In the genomic region with DNA sequence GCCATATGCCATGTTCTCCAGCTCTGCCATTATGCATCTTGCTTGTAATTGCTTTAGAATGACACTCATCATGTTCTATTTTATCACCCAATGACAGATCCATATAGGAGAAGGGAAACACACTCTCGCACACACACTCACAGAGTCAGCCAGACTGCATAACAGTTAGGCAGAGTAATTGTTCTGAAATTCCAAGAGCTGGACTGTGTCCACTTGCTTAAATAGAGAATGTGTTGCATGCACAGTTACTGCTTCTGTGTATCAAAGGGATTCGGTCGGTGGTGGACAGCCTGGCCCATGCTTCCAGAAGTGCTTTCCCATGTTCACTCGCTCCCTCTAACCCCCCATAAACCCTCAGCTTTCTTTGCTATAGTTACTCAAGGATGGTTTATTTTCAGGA, we compare ENCODE assay signal across 24 cellular contexts. TPM values are rescaled to one million over a fixed set of nuclear protein-coding genes. Genes with fewer than 3 reads are reported as not detected.
"Had no signal": no experiment of that assay in that cellular context is flagged by ENCODE, and none has a peak within 500 bp of the region (broad histone marks: within the 10 kb centered on the region; RNA-seq: fewer than 3 reads in every experiment).

No MANE protein-coding gene starts in this region.

- H3K4me3 ChIP-seq: adrenal gland, ascending aorta, breast epithelium, coronary artery, esophagus squamous epithelium, left lung, prostate gland, suprapubic skin, tibial nerve had no signal

- H3K4me3 Mint-ChIP-seq: activated CD4-positive, alpha-beta T cell treated with anti-CD3 and anti-CD28 coated beads, Interleukin-2, amount 10 ng/mL, durations not matched to agents 7 days and 5 days; activated naive CD8-positive, alpha-beta T cell; mesothelial cell of epicardium; natural killer cell; stimulated activated naive CD8-positive, alpha-beta T cell treated with anti-CD3 and anti-CD28 coated beads, Interleukin-15, amount 100 ng/mL, for 72 hours had no signal

- H3K9me3 ChIP-seq: adrenal gland, ascending aorta, breast epithelium, esophagus squamous epithelium, left lung, prostate gland, suprapubic skin, tibial nerve had no signal

- H3K27me3 ChIP-seq: adrenal gland, ascending aorta, breast epithelium, suprapubic skin, tibial nerve had no signal

- H3K4me1 ChIP-seq: adrenal gland, breast epithelium, prostate gland, tibial nerve had no signal

- H3K9me3 Mint-ChIP-seq: activated CD4-positive, alpha-beta T cell treated with anti-CD3 and anti-CD28 coated beads, Interleukin-2, amount 10 ng/mL, durations not matched to agents 7 days and 5 days; activated T-helper 2 cell treated with anti-CD3 and anti-CD28 coated beads, Interferon-gamma antibody, Interleukin-2, Interleukin-4, amounts not matched to agents 10 μg/mL and 5 μg/mL and 100 μg/mL, durations not matched to agents 14 hours and 24 hours and 36 hours; mesothelial cell of epicardium; natural killer cell; stimulated activated naive CD8-positive, alpha-beta T cell treated with anti-CD3 and anti-CD28 coated beads, Interleukin-15, amount 100 ng/mL, for 72 hours had no signal

- DNase-seq: activated CD4-positive, alpha-beta T cell treated with anti-CD3 and anti-CD28 coated beads, Interleukin-2, amount 10 ng/mL, durations not matched to agents 7 days and 5 days; activated CD4-positive, CD25-positive, alpha-beta regulatory T cell treated with anti-CD3 and anti-CD28 coated beads, Interleukin-2, amount 50 U/mL, for 72 hours; activated naive CD4-positive, alpha-beta T cell; activated T-cell treated with anti-CD3 and anti-CD28 coated beads, Interleukin-2, amount 50 U/mL, for 1 hour; adrenal gland; cerebellar nuclear complex; esophagus squamous epithelium; left lung; mammary epithelial cell; natural killer cell; right cardiac atrium; stimulated activated CD4-positive, alpha-beta T cell treated with anti-CD3 and anti-CD28 coated beads, Interleukin-12 subunit alpha, Interleukin-12 subunit beta, amount 100 ng/mL, for 4 hours; stimulated activated naive CD8-positive, alpha-beta T cell treated with anti-CD3 and anti-CD28 coated beads, Interleukin-15, amount 100 ng/mL, for 72 hours had no signal

- H3K27ac Mint-ChIP-seq: activated CD4-positive, alpha-beta T cell treated with anti-CD3 and anti-CD28 coated beads, Interleukin-2, amount 10 ng/mL, durations not matched to agents 7 days and 5 days; activated naive CD8-positive, alpha-beta T cell; activated T-helper 2 cell treated with anti-CD3 and anti-CD28 coated beads, Interferon-gamma antibody, Interleukin-2, Interleukin-4, amounts not matched to agents 10 μg/mL and 5 μg/mL and 100 μg/mL, durations not matched to agents 14 hours and 24 hours and 36 hours; mesothelial cell of epicardium; natural killer cell had no signal

- H3K36me3 ChIP-seq: adrenal gland, ascending aorta, breast epithelium, esophagus squamous epithelium, left lung, prostate gland, suprapubic skin, tibial nerve had no signal

- H3K4me1 Mint-ChIP-seq: activated CD4-positive, alpha-beta T cell treated with anti-CD3 and anti-CD28 coated beads, Interleukin-2, amount 10 ng/mL, durations not matched to agents 7 days and 5 days; mesothelial cell of epicardium; natural killer cell; stimulated activated naive CD8-positive, alpha-beta T cell treated with anti-CD3 and anti-CD28 coated beads, Interleukin-15, amount 100 ng/mL, for 72 hours had no signal

- ATAC-seq: left lung; natural killer cell; stimulated activated naive CD8-positive, alpha-beta T cell treated with anti-CD3 and anti-CD28 coated beads, Interleukin-15, amount 100 ng/mL, for 72 hours had no signal

- H3K27ac ChIP-seq: adrenal gland, ascending aorta, breast epithelium, coronary artery, left lung, prostate gland, suprapubic skin, tibial nerve, VCaP had no signal

- H3K36me3 Mint-ChIP-seq: activated naive CD8-positive, alpha-beta T cell; mesothelial cell of epicardium; natural killer cell had no signal

RNA-seq across cellular contexts. Expression of gene KCND3, which starts 30.6 kb away (rescaled TPM):
- total RNA-seq: activated CD4-positive, alpha-beta T cell treated with anti-CD3 and anti-CD28 coated beads, Interleukin-2, amount 10 ng/mL, durations not matched to agents 7 days and 5 days; activated T-helper 2 cell treated with anti-CD3 and anti-CD28 coated beads, Interferon-gamma antibody, Interleukin-2, Interleukin-4, amounts not matched to agents 10 μg/mL and 5 μg/mL and 100 μg/mL, durations not matched to agents 14 hours and 24 hours and 36 hours; T-helper 2 cell treated with Interferon-gamma antibody and Interleukin-4, amounts not matched to agents 100 ng/mL and 5 ng/mL, for 36 hours had no signal
